In genomic region chr4:98446499-98447375, GRCh38 we compare ENCODE assay signal across 8 cellular contexts.
DNase-seq lines count a peak whose midpoint lies in the region; ATAC-seq and TF ChIP-seq lines count a peak whose summit lies in the region.

No MANE protein-coding gene starts in this region.

- no peak overlapping the region for H3K4me2 ChIP-seq in fibroblast of lung (ENCODE audit: extremely low read depth, insufficient read depth, low read length)

- no peaks in the 10 kb centered on the region for H4K20me1 ChIP-seq in fibroblast of lung (ENCODE audit: control insufficient read depth, extremely low read depth, insufficient read depth, low read length)

- POLR2A ChIA-PET in activated CD8-positive, alpha-beta T cell treated with anti-CD3 and anti-CD28 coated beads for 36 hours (lab: Charles Lee), result no interaction called here

- peak; percentile 76 for ATAC-seq in GM21360 (IDR thresholded peaks at IDR 0.05; ENCODE audit: unreplicated experiment)
- peak; percentile 88 for ATAC-seq in activated CD8-positive, alpha-beta T cell treated with anti-CD3 and anti-CD28 coated beads for 36 hours

- no peaks in the 10 kb centered on the region for H3K27me3 ChIP-seq in fibroblast of lung (ENCODE audit: control insufficient read depth, insufficient read depth, low read length)

- peaks cover 4% of the 10 kb centered on the region for H3K36me3 ChIP-seq in fibroblast of lung (ENCODE audit: control insufficient read depth, insufficient read depth, low read length)

- CTCF ChIA-PET in activated CD8-positive, alpha-beta T cell treated with anti-CD3 and anti-CD28 coated beads for 36 hours (lab: Charles Lee), result interaction anchor here (0.9 to 1.8 kb wide), 3 partner anchors 23 to 468 kb away, joined by 3 read pairs; partner anchors contain the start of gene STPG2

- peaks cover 35% of the 10 kb centered on the region for H3K4me1 Mint-ChIP-seq in activated CD8-positive, alpha-beta T cell treated with anti-CD3 and anti-CD28 coated beads for 36 hours (ENCODE audit: low read depth)

- TF ChIP-seq CTCF in activated CD8-positive, alpha-beta T cell treated with anti-CD3 and anti-CD28 coated beads for 36 hours (IDR thresholded peaks at IDR 0.05), result no peak
- no peak for TF ChIP-seq CTCF in fibroblast of lung (conservative IDR thresholded peaks at IDR 0.05 in 1 of 2, IDR thresholded peaks at IDR 0.05 in 1 of 2; ENCODE audit: low read depth in 1 of 2, low read length in 2 of 2)

- peak overlapping the region; percentile 58 for H3K4me3 Mint-ChIP-seq in activated CD8-positive, alpha-beta T cell treated with anti-CD3 and anti-CD28 coated beads for 36 hours

- H3K36me3 Mint-ChIP-seq in activated CD8-positive, alpha-beta T cell treated with anti-CD3 and anti-CD28 coated beads for 36 hours (ENCODE audit: low read depth), result peaks cover 24% of the 10 kb centered on the region

- H3K27ac ChIP-seq in fibroblast of lung (ENCODE audit: insufficient read depth, low read length), result no peak overlapping the region

- no peaks in the 10 kb centered on the region for H3K79me2 ChIP-seq in fibroblast of lung (ENCODE audit: control insufficient read depth, insufficient read depth, low read length)

- H3K4me3 ChIP-seq in fibroblast of lung (replicated peaks in 1 of 4; ENCODE audit: control extremely low read depth in 1 of 4, insufficient read depth in 1 of 4, low read depth in 3 of 4, low read length in 4 of 4), result no peak overlapping the region

- H3K27me3 Mint-ChIP-seq in activated CD8-positive, alpha-beta T cell treated with anti-CD3 and anti-CD28 coated beads for 36 hours, result no peaks in the 10 kb centered on the region

- no peak overlapping the region for H2AFZ ChIP-seq in fibroblast of lung (ENCODE audit: low read length)

- H3K27ac Mint-ChIP-seq in activated CD8-positive, alpha-beta T cell treated with anti-CD3 and anti-CD28 coated beads for 36 hours, result peak overlapping the region; percentile 96

- intact Hi-C loops in activated CD8-positive, alpha-beta T cell treated with anti-CD3 and anti-CD28 coated beads for 36 hours (cut with micrococcal nuclease), result loop anchor here (10.0 kb wide), 1 partner anchor 302 kb away; the partner anchor contains the start of gene STPG2

- H3K4me1 ChIP-seq in fibroblast of lung (ENCODE audit: control insufficient read depth, extremely low read depth, insufficient read depth, low read length), result no peaks in the 10 kb centered on the region

- DNase-seq in AML-193 (lab: John Stamatoyannopoulos, UW) (peak; percentile 65 to 69), HK-2 (ENCODE audit: unreplicated experiment) (peak; percentile 52), fibroblast of lung (ENCODE audit: low read depth in 2 of 2) (peak; percentile 60 to 96), occipital lobe (lab: John Stamatoyannopoulos, UW) (no peak), NCI-H2081 (lab: John Stamatoyannopoulos, UW) (no peak)
- peak; percentile 85 for DNase-seq in activated CD8-positive, alpha-beta T cell treated with anti-CD3 and anti-CD28 coated beads for 36 hours
- peak; percentile 22 for DNase-seq in stimulated activated CD8-positive, alpha-beta memory T cell treated with anti-CD3 and anti-CD28 coated beads, Interleukin-12 subunit alpha, Interleukin-12 subunit beta, amount 100 ng/mL, for 24 hours (ENCODE audit: extremely low read depth)

- no peak overlapping the region for H3K9ac ChIP-seq in fibroblast of lung (ENCODE audit: insufficient read depth, low read length)

- no peaks in the 10 kb centered on the region for H3K9me3 ChIP-seq in fibroblast of lung (ENCODE audit: control insufficient read depth, insufficient read depth, low read depth, low read length)

- no peaks in the 10 kb centered on the region for H3K9me3 Mint-ChIP-seq in activated CD8-positive, alpha-beta T cell treated with anti-CD3 and anti-CD28 coated beads for 36 hours

Comparison
In these comparisons a context has a peak if more than half of its experiments do, and no peak if none do; other contexts are left out.
1. DNase-seq: peak in AML-193 (2 of 2), HK-2 (single experiment), activated CD8-positive, alpha-beta T cell treated with anti-CD3 and anti-CD28 coated beads for 36 hours (single experiment), fibroblast of lung (2 of 2) and stimulated activated CD8-positive, alpha-beta memory T cell treated with anti-CD3 and anti-CD28 coated beads, Interleukin-12 subunit alpha, Interleukin-12 subunit beta, amount 100 ng/mL, for 24 hours (single experiment); none in occipital lobe (single experiment) and NCI-H2081 (0 of 2).